Comparison of ENCODE assay signal across 6 cellular contexts in genomic region chr2:241150660-241151530, GRCh38. TPM values are rescaled to one million over a fixed set of nuclear protein-coding genes. Genes with fewer than 3 reads are reported as not detected.
DNase-seq lines count a peak whose midpoint lies in the region; ATAC-seq, FAIRE-seq and TF ChIP-seq lines count a peak whose summit lies in the region.

No MANE protein-coding gene starts in this region.

- H3K9me3 Mint-ChIP-seq in activated T-helper 1 cell treated with anti-CD3 and anti-CD28 coated beads, Interleukin-12 subunit alpha, Interleukin-12 subunit beta, Interleukin-2, Interleukin-4 antibody, amounts not matched to agents 30 ng/mL and 10 ng/mL and 1 ng/mL, durations not matched to agents 14 hours and 24 hours and 36 hours: no peaks in the 10 kb centered on the region

- H3K27ac ChIP-seq in lung (ENCODE audit: low read depth in 1 of 2, low read length in 1 of 2): peak overlapping the region; percentile 87

- peaks cover 60% of the 10 kb centered on the region for H3K4me1 Mint-ChIP-seq in activated T-helper 1 cell treated with anti-CD3 and anti-CD28 coated beads, Interleukin-12 subunit alpha, Interleukin-12 subunit beta, Interleukin-2, Interleukin-4 antibody, amounts not matched to agents 30 ng/mL and 10 ng/mL and 1 ng/mL, durations not matched to agents 14 hours and 24 hours and 36 hours (ENCODE audit: low read depth)

- TF ChIP-seq CTCF in lung (IDR thresholded peaks at IDR 0.05; ENCODE audit: control extremely low read depth, extremely low read depth): no peak

- H3K9me3 ChIP-seq in lung (ENCODE audit: control insufficient read depth in 2 of 2, insufficient read depth in 1 of 2, low read length in 1 of 2): no peaks in the 10 kb centered on the region

- peak overlapping the region; percentile 95 for H3K27ac Mint-ChIP-seq in activated T-helper 1 cell treated with anti-CD3 and anti-CD28 coated beads, Interleukin-12 subunit alpha, Interleukin-12 subunit beta, Interleukin-2, Interleukin-4 antibody, amounts not matched to agents 30 ng/mL and 10 ng/mL and 1 ng/mL, durations not matched to agents 14 hours and 24 hours and 36 hours

- peak overlapping the region; percentile 95 for H3K4me3 Mint-ChIP-seq in activated T-helper 1 cell treated with anti-CD3 and anti-CD28 coated beads, Interleukin-12 subunit alpha, Interleukin-12 subunit beta, Interleukin-2, Interleukin-4 antibody, amounts not matched to agents 30 ng/mL and 10 ng/mL and 1 ng/mL, durations not matched to agents 14 hours and 24 hours and 36 hours

- intact Hi-C loops in activated T-helper 1 cell treated with anti-CD3 and anti-CD28 coated beads, Interleukin-12 subunit alpha, Interleukin-12 subunit beta, Interleukin-2, Interleukin-4 antibody, amounts not matched to agents 30 ng/mL and 10 ng/mL and 1 ng/mL, durations not matched to agents 14 hours and 24 hours and 36 hours (cut with micrococcal nuclease): loop anchor here (1.0 kb wide), 3 partner anchors 73 to 590 kb away; partner anchors contain the start of genes HDLBP and SEPTIN2

- H3K27me3 ChIP-seq in lung (ENCODE audit: control insufficient read depth, insufficient read depth): no peaks in the 10 kb centered on the region

- ATAC-seq in lung (ENCODE audit: insufficient read depth, low FRiP score): peak; percentile 13
- ATAC-seq in HG03097 (IDR thresholded peaks at IDR 0.05; ENCODE audit: low FRiP score, unreplicated experiment): no peak
- no peak for ATAC-seq in GM18870 (IDR thresholded peaks at IDR 0.05; ENCODE audit: unreplicated experiment)

- H3K4me1 ChIP-seq in lung (ENCODE audit: control insufficient read depth in 2 of 2, insufficient read depth in 2 of 2, low read length in 2 of 2): peaks cover 0 to 6% of the 10 kb centered on the region in 2 donors

- H3K36me3 ChIP-seq in lung (ENCODE audit: control insufficient read depth in 2 of 2, insufficient read depth in 2 of 2, low read length in 2 of 2): peaks cover 0 to 5% of the 10 kb centered on the region in 2 donors

- peak overlapping the region; percentile 92 for H3K4me3 ChIP-seq in lung

- 9 to 14% methylated on average over 34 to 37 of the region's 37 CpGs for WGBS in lung, 2 donors

- H3K27me3 Mint-ChIP-seq in activated T-helper 1 cell treated with anti-CD3 and anti-CD28 coated beads, Interleukin-12 subunit alpha, Interleukin-12 subunit beta, Interleukin-2, Interleukin-4 antibody, amounts not matched to agents 30 ng/mL and 10 ng/mL and 1 ng/mL, durations not matched to agents 14 hours and 24 hours and 36 hours (ENCODE audit: insufficient read depth): no peaks in the 10 kb centered on the region

- DNase-seq in GM19239 (ENCODE audit: insufficient read length, low spot score) (no peak), lung (ENCODE audit: low spot score) (peak; percentile 49), dermis blood vessel endothelial cell (no peak)
- DNase-seq in activated T-helper 1 cell treated with anti-CD3 and anti-CD28 coated beads, Interleukin-12 subunit alpha, Interleukin-12 subunit beta, Interleukin-2, Interleukin-4 antibody, amounts not matched to agents 30 ng/mL and 10 ng/mL and 1 ng/mL, durations not matched to agents 14 hours and 24 hours and 36 hours (ENCODE audit: low spot score): no peak

- FAIRE-seq in GM19239 (lab: Jason Lieb, UNC): peak; percentile 66

- peaks cover 24% of the 10 kb centered on the region for H3K36me3 Mint-ChIP-seq in activated T-helper 1 cell treated with anti-CD3 and anti-CD28 coated beads, Interleukin-12 subunit alpha, Interleukin-12 subunit beta, Interleukin-2, Interleukin-4 antibody, amounts not matched to agents 30 ng/mL and 10 ng/mL and 1 ng/mL, durations not matched to agents 14 hours and 24 hours and 36 hours (ENCODE audit: low read depth)

RNA-seq across cellular contexts. Expression of gene PPP1R7, which starts 0.6 kb away (rescaled TPM):
- total RNA-seq in activated T-helper 1 cell treated with anti-CD3 and anti-CD28 coated beads, Interleukin-12 subunit alpha, Interleukin-12 subunit beta, Interleukin-2, Interleukin-4 antibody, amounts not matched to agents 30 ng/mL and 10 ng/mL and 1 ng/mL, durations not matched to agents 14 hours and 24 hours and 36 hours: 115 and 118 TPM in 2 replicates
- 10 to 100 TPM; 54.6 to 65.5 TPM for total RNA-seq in lung
- polyA plus RNA-seq in lung: 10 to 100 TPM; 66.3 to 78.1 TPM
- total RNA-seq in dermis blood vessel endothelial cell: 47.6 and 55.1 TPM in 2 replicates

RNA-seq across cellular contexts. Expression of gene PASK, which starts 1.6 kb away (rescaled TPM):
- total RNA-seq in activated T-helper 1 cell treated with anti-CD3 and anti-CD28 coated beads, Interleukin-12 subunit alpha, Interleukin-12 subunit beta, Interleukin-2, Interleukin-4 antibody, amounts not matched to agents 30 ng/mL and 10 ng/mL and 1 ng/mL, durations not matched to agents 14 hours and 24 hours and 36 hours: 101 and 104 TPM in 2 replicates
- total RNA-seq in lung: 10 to 100 TPM; 16.2 to 21.8 TPM
- polyA plus RNA-seq in lung: 10 to 100 TPM in 1 of 2 donors, 1 to 10 TPM in 1; 3.5 to 10.1 TPM
- 4.4 and 9.2 TPM in 2 replicates for total RNA-seq in dermis blood vessel endothelial cell

RNA-seq across cellular contexts. Expression of gene ANO7, which starts 37.6 kb away (rescaled TPM):
- total RNA-seq in activated T-helper 1 cell treated with anti-CD3 and anti-CD28 coated beads, Interleukin-12 subunit alpha, Interleukin-12 subunit beta, Interleukin-2, Interleukin-4 antibody, amounts not matched to agents 30 ng/mL and 10 ng/mL and 1 ng/mL, durations not matched to agents 14 hours and 24 hours and 36 hours: 2.1 and 2.4 TPM in 2 replicates
- total RNA-seq in lung: under 1 TPM; 0.74 to 0.98 TPM
- polyA plus RNA-seq in lung: 1 to 10 TPM in 1 of 2 donors, under 1 TPM in 1; 0.71 to 1.1 TPM
- total RNA-seq in dermis blood vessel endothelial cell: 0.34 and 1.1 TPM in 2 replicates

RNA-seq across cellular contexts. Expression of gene MTERF4, which starts 48.8 kb away (rescaled TPM):
- 40.5 and 43.3 TPM in 2 replicates for total RNA-seq in activated T-helper 1 cell treated with anti-CD3 and anti-CD28 coated beads, Interleukin-12 subunit alpha, Interleukin-12 subunit beta, Interleukin-2, Interleukin-4 antibody, amounts not matched to agents 30 ng/mL and 10 ng/mL and 1 ng/mL, durations not matched to agents 14 hours and 24 hours and 36 hours
- total RNA-seq in lung (10 to 100 TPM; 24.7 to 50.1 TPM), dermis blood vessel endothelial cell (37.6 and 43.2 TPM in 2 replicates)
- 10 to 100 TPM; 23.5 to 30.3 TPM for polyA plus RNA-seq in lung
